In genomic region chr13:27043013-27043412, GRCh38 we compare ENCODE assay signal across 8 cellular contexts.
A peak's percentile ranks its signal among the peaks of the same experiment; 100 is the strongest.
DNase-seq lines count a peak whose midpoint lies in the region; FAIRE-seq and TF ChIP-seq lines count a peak whose summit lies in the region.

No MANE protein-coding gene starts in this region.

- no peaks in the 10 kb centered on the region for H3K9me1 ChIP-seq in keratinocyte (ENCODE audit: control insufficient read depth, extremely low read depth, insufficient read depth, low read length)

- FAIRE-seq in keratinocyte (lab: Jason Lieb, UNC): peak; percentile 95

- H2AFZ ChIP-seq in keratinocyte (ENCODE audit: control insufficient read depth, low read length): no peak overlapping the region

- peak; percentile 89 for DNase-seq in amniotic stem cell (lab: John Stamatoyannopoulos, UW)
- DNase-seq in keratinocyte (ENCODE audit: low read depth, low spot score): peak; percentile 57
- no peak for DNase-seq in NCI-H345 (lab: John Stamatoyannopoulos, UW)
- DNase-seq in prostate gland (ENCODE audit: low spot score): no peak
- DNase-seq in DMS114 treated with DMSO at 0.1 percent for 48 hours (lab: John Stamatoyannopoulos, UW; ENCODE audit: unreplicated experiment): no peak
- no peak for DNase-seq in NCI-H1436 (lab: John Stamatoyannopoulos, UW)

- no peak overlapping the region for H3K27ac ChIP-seq in BLaER1
- peak overlapping the region; percentile 50 for H3K27ac ChIP-seq in HUES48 (ENCODE audit: low read depth, low read length)
- no peak overlapping the region for H3K27ac ChIP-seq in keratinocyte (ENCODE audit: control insufficient read depth, insufficient read depth, low read length)
- no peak overlapping the region for H3K27ac ChIP-seq in prostate gland

- intact Hi-C loops in prostate gland (cut with DNase I): no loop called here

- WGBS in prostate gland: 42% methylated on average over 6 of the region's 6 CpGs

- H3K4me2 ChIP-seq in BLaER1 (peak overlapping the region; percentile 40), keratinocyte (ENCODE audit: control insufficient read depth, extremely low read depth, insufficient read depth, low read depth, low read length) (peak overlapping the region; percentile 35)

- no peaks in the 10 kb centered on the region for H3K79me2 ChIP-seq in keratinocyte (ENCODE audit: control insufficient read depth, insufficient read depth, low read length)

- H3K27me3 ChIP-seq in BLaER1 (no peaks in the 10 kb centered on the region), HUES48 (ENCODE audit: control insufficient read depth, insufficient read depth, low read length) (no peaks in the 10 kb centered on the region), keratinocyte (ENCODE audit: control insufficient read depth, extremely low read depth, insufficient read depth, low read length) (no peaks in the 10 kb centered on the region), prostate gland (replicated peaks; ENCODE audit: insufficient read depth) (no peaks in the 10 kb centered on the region)

- TF ChIP-seq POLR2A in prostate gland (IDR thresholded peaks at IDR 0.05): no peak

- dilution Hi-C loops in keratinocyte (cut with MboI; ENCODE audit: extremely low pct_ligation_motif_present, low sequenced_read_pairs): no loop called here

- H3K9ac ChIP-seq in BLaER1 (no peak overlapping the region), HUES48 (ENCODE audit: low read depth, low read length) (no peak overlapping the region), keratinocyte (ENCODE audit: control insufficient read depth, extremely low read depth, insufficient read depth, low read length) (no peak overlapping the region)

- H3K36me3 ChIP-seq in BLaER1 (no peaks in the 10 kb centered on the region), HUES48 (ENCODE audit: control insufficient read depth, insufficient read depth, low read length) (no peaks in the 10 kb centered on the region), keratinocyte (ENCODE audit: control insufficient read depth in 2 of 2, extremely low read depth in 1 of 2, insufficient read depth in 2 of 2, low read length in 2 of 2) (no peaks in the 10 kb centered on the region), prostate gland (no peaks in the 10 kb centered on the region)

- H3K4me1 ChIP-seq in BLaER1 (peaks cover 60% of the 10 kb centered on the region), HUES48 (ENCODE audit: control insufficient read depth, insufficient read depth, low read length) (peaks cover 13% of the 10 kb centered on the region), keratinocyte (ENCODE audit: control insufficient read depth, extremely low read depth, insufficient read depth, low read length) (peaks cover 11% of the 10 kb centered on the region), prostate gland (replicated peaks) (no peaks in the 10 kb centered on the region)

- H4K20me1 ChIP-seq in BLaER1 (peaks cover 5% of the 10 kb centered on the region; the same call in 1 of the 2 replicates), keratinocyte (ENCODE audit: control insufficient read depth, extremely low read depth, insufficient read depth, low read length) (no peaks in the 10 kb centered on the region)

- TF ChIP-seq CTCF in keratinocyte (optimal IDR thresholded peaks at IDR 0.05 in 1 of 3, IDR thresholded peaks at IDR 0.05 in 1 of 3, conservative IDR thresholded peaks at IDR 0.05 in 1 of 3; ENCODE audit: extremely low read depth in 1 of 3, insufficient read depth in 2 of 3, low read length in 3 of 3) (no peak), prostate gland (IDR thresholded peaks at IDR 0.05) (no peak)

- H3K4me3 ChIP-seq in BLaER1 (no peak overlapping the region), HUES48 (ENCODE audit: low read depth, low read length) (no peak overlapping the region), keratinocyte (ENCODE audit: control insufficient read depth in 2 of 3, extremely low read depth in 1 of 3, insufficient read depth in 2 of 3, low read depth in 1 of 3, low read length in 3 of 3) (no peak overlapping the region), prostate gland (no peak overlapping the region)

- no peaks in the 10 kb centered on the region for H3K9me3 ChIP-seq in BLaER1
- no peaks in the 10 kb centered on the region for H3K9me3 ChIP-seq in HUES48 (ENCODE audit: control insufficient read depth, insufficient read depth, low read length)
- no peaks in the 10 kb centered on the region for H3K9me3 ChIP-seq in keratinocyte (ENCODE audit: control insufficient read depth, low read depth, low read length)
- H3K9me3 ChIP-seq in prostate gland: no peaks in the 10 kb centered on the region

Comparison
In these comparisons a context has a peak if more than half of its experiments do, and no peak if none do; other contexts are left out.
1. DNase-seq: peak in amniotic stem cell (single experiment) and keratinocyte (single experiment); none in NCI-H345 (single experiment), prostate gland (single experiment), DMS114 treated with DMSO at 0.1 percent for 48 hours (single experiment) and NCI-H1436 (single experiment).